ENCODE assay signal across 1 cellular context in genomic region chr1:206685749-206686485, GRCh38.
TF ChIP-seq lines count a peak whose summit lies in the region.

No MANE protein-coding gene starts in this region.

TF ChIP-seq in H1, 55 proteins besides CTCF, POLR2A, EP300 and RAD21:
- TF ChIP-seq JUND (IDR thresholded peaks at IDR 0.05; ENCODE audit: low read length): no peak
- TF ChIP-seq E2F6 (IDR thresholded peaks at IDR 0.05): peak; percentile 22; the same call in 1 of the 2 replicates
- TF ChIP-seq NRF1 (IDR thresholded peaks at IDR 0.05; ENCODE audit: low read depth, low read length): no peak
- no peak for TF ChIP-seq GTF2F1 (IDR thresholded peaks at IDR 0.05; ENCODE audit: borderline replicate concordance, low read depth, low read length)
- TF ChIP-seq TAF1 (IDR thresholded peaks at IDR 0.05; ENCODE audit: low read depth, low read length): peak; percentile 58; the same call in 1 of the 2 replicates
- no peak for TF ChIP-seq HDAC6 (IDR thresholded peaks at IDR 0.05; ENCODE audit: low read depth, low read length)
- TF ChIP-seq BRCA1 (IDR thresholded peaks at IDR 0.05; ENCODE audit: low read depth, low read length): no peak
- TF ChIP-seq SIX5 (IDR thresholded peaks at IDR 0.05; ENCODE audit: low read depth, low read length): no peak
- no peak for TF ChIP-seq SP4 (IDR thresholded peaks at IDR 0.05; ENCODE audit: low read length)
- TF ChIP-seq PHF8 (conservative IDR thresholded peaks at IDR 0.05; ENCODE audit: low read depth, low read length): 0 out of 2 replicates have a peak, but pooled peaks have one; percentile 46
- TF ChIP-seq TEAD4 (IDR thresholded peaks at IDR 0.05; ENCODE audit: low read depth, low read length): peak; percentile 67; the same call in 1 of the 2 replicates
- TF ChIP-seq RXRA (IDR thresholded peaks at IDR 0.05; ENCODE audit: insufficient read depth, low read depth, low read length): no peak
- peak; percentile 67 for TF ChIP-seq YY1 (IDR thresholded peaks at IDR 0.05; ENCODE audit: low read depth, low read length)
- no peak for TF ChIP-seq SAP30 (IDR thresholded peaks at IDR 0.05; ENCODE audit: insufficient read depth, insufficient replicate concordance, low read length)
- TF ChIP-seq RBBP5 (IDR thresholded peaks at IDR 0.05; ENCODE audit: borderline replicate concordance, low read depth, low read length): no peak
- TF ChIP-seq SUZ12 (IDR thresholded peaks at IDR 0.05; ENCODE audit: low read length): no peak; the same call in 1 of the 2 replicates
- TF ChIP-seq CHD1 (IDR thresholded peaks at IDR 0.05; ENCODE audit: low read depth, low read length): no peak
- TF ChIP-seq RNF2 (IDR thresholded peaks at IDR 0.05; ENCODE audit: borderline replicate concordance, low read depth, low read length, missing control alignments, poor library complexity, severe bottlenecking): no peak
- peak; percentile 35 for TF ChIP-seq KDM4A (IDR thresholded peaks at IDR 0.05; ENCODE audit: low read depth, low read length, severe bottlenecking)
- TF ChIP-seq SP1 (IDR thresholded peaks at IDR 0.05; ENCODE audit: low read depth, low read length): no peak
- TF ChIP-seq KDM1A (IDR thresholded peaks at IDR 0.05; ENCODE audit: borderline replicate concordance, low read length): no peak
- peak; percentile 89 for TF ChIP-seq SRF (IDR thresholded peaks at IDR 0.05; ENCODE audit: low read depth, low read length)
- peak; percentile 71; the same call in 1 of the 2 replicates for TF ChIP-seq CHD2 (IDR thresholded peaks at IDR 0.05; ENCODE audit: low read length)
- TF ChIP-seq ZNF274 (IDR thresholded peaks at IDR 0.05; ENCODE audit: borderline replicate concordance, extremely low read depth, low read length): no peak
- no peak; the same call in 1 of the 2 replicates for TF ChIP-seq POLR2AphosphoS5 (IDR thresholded peaks at IDR 0.05; ENCODE audit: low read depth, low read length)
- no peak for TF ChIP-seq RFX5 (IDR thresholded peaks at IDR 0.05; ENCODE audit: borderline replicate concordance, low read depth, low read length)
- TF ChIP-seq EGR1 (IDR thresholded peaks at IDR 0.05; ENCODE audit: borderline replicate concordance, low read depth, low read length): no peak; the same call in 1 of the 2 replicates
- no peak for TF ChIP-seq FOSL1 (IDR thresholded peaks at IDR 0.05; ENCODE audit: insufficient read depth, low read depth, low read length)
- peak in 1 of 2 experiments; percentile 73; a peak in 2 of 4 replicates for TF ChIP-seq SIN3A (conservative IDR thresholded peaks at IDR 0.05 in 1 of 2, IDR thresholded peaks at IDR 0.05 in 1 of 2; ENCODE audit: low read depth in 1 of 2, low read length in 2 of 2)
- TF ChIP-seq NANOG (IDR thresholded peaks at IDR 0.05; ENCODE audit: insufficient read depth, low read depth, low read length, poor library complexity, severe bottlenecking): no peak
- no peak for TF ChIP-seq HDAC2 (IDR thresholded peaks at IDR 0.05; ENCODE audit: borderline replicate concordance in 1 of 2, low read depth in 2 of 2, low read length in 2 of 2)
- no peak for TF ChIP-seq KDM5A (IDR thresholded peaks at IDR 0.05; ENCODE audit: low read length)
- 0 out of 2 replicates have a peak, but pooled peaks have one; percentile 15 for TF ChIP-seq BACH1 (IDR thresholded peaks at IDR 0.05; ENCODE audit: low read length)
- no peak for TF ChIP-seq GABPA (IDR thresholded peaks at IDR 0.05; ENCODE audit: borderline replicate concordance, insufficient read depth, low read length)
- TF ChIP-seq CBX8 (IDR thresholded peaks at IDR 0.05; ENCODE audit: borderline replicate concordance, low read depth, low read length): no peak
- TF ChIP-seq TBP (IDR thresholded peaks at IDR 0.05; ENCODE audit: low read depth, low read length): 0 out of 2 replicates have a peak, but pooled peaks have one; percentile 34
- no peak for TF ChIP-seq ATF3 (IDR thresholded peaks at IDR 0.05; ENCODE audit: insufficient read depth, low read depth, low read length)
- TF ChIP-seq CEBPB (IDR thresholded peaks at IDR 0.05; ENCODE audit: low read depth, low read length): no peak
- no peak for TF ChIP-seq BCL11A (IDR thresholded peaks at IDR 0.05; ENCODE audit: low read depth in 2 of 2, low read length in 2 of 2)
- TF ChIP-seq TCF12 (IDR thresholded peaks at IDR 0.05; ENCODE audit: low read depth, low read length): no peak
- TF ChIP-seq USF2 (IDR thresholded peaks at IDR 0.05; ENCODE audit: low read length): no peak
- peak; percentile 69 for TF ChIP-seq ASH2L (IDR thresholded peaks at IDR 0.05; ENCODE audit: low read length)
